In genomic region chr2:240655931-240656886, GRCh38 we compare ENCODE assay signal across 10 cellular contexts. TPM values are rescaled to one million over a fixed set of nuclear protein-coding genes. Genes with fewer than 3 reads are reported as not detected.
DNase-seq lines count a peak whose midpoint lies in the region; ATAC-seq and TF ChIP-seq lines count a peak whose summit lies in the region.
"Had no signal": no experiment of that assay in that cellular context is flagged by ENCODE, and none has a peak within 500 bp of the region (broad histone marks: within the 10 kb centered on the region; RNA-seq: fewer than 3 reads in every experiment).

No MANE protein-coding gene starts in this region.

- H2AFZ ChIP-seq in PC-9, result no peak overlapping the region
- H2AFZ ChIP-seq in smooth muscle cell (ENCODE audit: low read depth), result no peak overlapping the region

- CTCF ChIA-PET in PC-9 (lab: Charles Lee), result no interaction called here

- no peak overlapping the region for H3K9ac ChIP-seq in smooth muscle cell (ENCODE audit: low read depth)

- intact Hi-C loops in PC-9 (cut with micrococcal nuclease; ENCODE audit: unreplicated experiment), result no loop called here

- no peak for TF ChIP-seq CTCF in NB4 (IDR thresholded peaks at IDR 0.05; ENCODE audit: low read depth, low read length)
- TF ChIP-seq CTCF in fibroblast of villous mesenchyme (IDR thresholded peaks at IDR 0.05; ENCODE audit: insufficient read depth, low read depth, low read length), result no peak
- no peak for TF ChIP-seq CTCF in PC-9 (conservative IDR thresholded peaks at IDR 0.05)
- no peak for TF ChIP-seq CTCF in smooth muscle cell (IDR thresholded peaks at IDR 0.05; ENCODE audit: borderline replicate concordance, insufficient read depth, poor library complexity, severe bottlenecking)

- 79% methylated on average over 10 of the region's 10 CpGs for WGBS in smooth muscle cell (ENCODE audit: low lambda C conversion rate)

- DNase-seq in AG08395 (ENCODE audit: low spot score), result peak; percentile 48
- peak; percentile 70 for DNase-seq in NB4 (ENCODE audit: low read depth)
- DNase-seq in fibroblast of villous mesenchyme (ENCODE audit: low read depth), result peak; percentile 10
- no peak for DNase-seq in PC-9
- DNase-seq in glomerular visceral epithelial cell (ENCODE audit: extremely low spot score), result no peak
- DNase-seq in activated CD8-positive, alpha-beta memory T cell treated with anti-CD3 and anti-CD28 coated beads, Interleukin-2, amount 50 U/mL, for 48 hours, result no peak
- DNase-seq in smooth muscle cell (lab: John Stamatoyannopoulos, UW; ENCODE audit: unreplicated experiment), result no peak
- DNase-seq: NCI-H2227 treated with DMSO at 0.1 percent for 48 hours had no signal

- H3F3A ChIP-seq in PC-9 (ENCODE audit: insufficient read depth, low read depth), result no peaks in the 10 kb centered on the region
- no peaks in the 10 kb centered on the region for H3F3A ChIP-seq in smooth muscle cell (ENCODE audit: low read depth)

- H3K4me2 ChIP-seq in PC-9 (no peak overlapping the region), smooth muscle cell (no peak overlapping the region)

- H3K4me1 ChIP-seq in PC-9 (replicated peaks; ENCODE audit: insufficient read depth) (no peaks in the 10 kb centered on the region), smooth muscle cell (ENCODE audit: low read depth) (no peaks in the 10 kb centered on the region)

- no peaks in the 10 kb centered on the region for H3K9me2 ChIP-seq in PC-9 (ENCODE audit: insufficient read depth)

- no peak for TF ChIP-seq POLR2A in NB4 (IDR thresholded peaks at IDR 0.05; ENCODE audit: extremely low read depth, insufficient read length)

- H3K36me3 ChIP-seq in PC-9 (ENCODE audit: low read depth) (no peaks in the 10 kb centered on the region), smooth muscle cell (ENCODE audit: low read depth) (no peaks in the 10 kb centered on the region)

- peak; percentile 53 for ATAC-seq in GM18909 (IDR thresholded peaks at IDR 0.05; ENCODE audit: poor library complexity, unreplicated experiment)

- H3K9me3 ChIP-seq in PC-9 (ENCODE audit: insufficient read depth, low read depth) (no peaks in the 10 kb centered on the region; the same call in 1 of the 2 replicates), smooth muscle cell (replicated peaks; ENCODE audit: low read depth) (no peaks in the 10 kb centered on the region)

- no TSS peak for BruUV-seq in PC-9 (replicated peaks; lab: Mats Ljungman, UMichigan)

- POLR2A ChIA-PET in PC-9 (lab: Charles Lee; ENCODE audit: unreplicated experiment), result no interaction called here

- no peaks in the 10 kb centered on the region for H4K20me1 ChIP-seq in PC-9 (ENCODE audit: insufficient read depth)
- H4K20me1 ChIP-seq in smooth muscle cell (ENCODE audit: low read depth), result no peaks in the 10 kb centered on the region

- peaks cover 95% of the 10 kb centered on the region for H3K27me3 ChIP-seq in PC-9 (ENCODE audit: insufficient read depth, low read depth)
- H3K27me3 ChIP-seq in smooth muscle cell (ENCODE audit: low read depth), result peaks cover 19% of the 10 kb centered on the region

- H3K79me2 ChIP-seq in PC-9 (ENCODE audit: low read depth), result no peaks in the 10 kb centered on the region
- H3K79me2 ChIP-seq in smooth muscle cell (ENCODE audit: low read depth), result no peaks in the 10 kb centered on the region

- H3K27ac ChIP-seq in PC-9 (no peak overlapping the region), smooth muscle cell (ENCODE audit: low read depth) (no peak overlapping the region)

- H3K4me3 ChIP-seq in NB4 (ENCODE audit: low read depth, low read length) (no peak overlapping the region), fibroblast of villous mesenchyme (ENCODE audit: low read depth, low read length) (no peak overlapping the region), PC-9 (no peak overlapping the region), smooth muscle cell (no peak overlapping the region)

RNA-seq across cellular contexts. Expression of gene AQP12B, which starts 26.5 kb away (rescaled TPM):
- total RNA-seq in fibroblast of villous mesenchyme (not detected in 2 replicates), PC-9 (2021) (not detected in 2 replicates), smooth muscle cell (not detected in 2 replicates)
- not detected in 2 replicates for polyA plus RNA-seq in smooth muscle cell
- total RNA-seq: fibroblast of lung had no signal
- polyA plus RNA-seq: fibroblast of lung had no signal

RNA-seq across cellular contexts. Expression of gene GPR35, which starts 30.9 kb away (rescaled TPM):
- total RNA-seq in fibroblast of villous mesenchyme (0.32 and 0.43 TPM in 2 replicates), PC-9 (2021) (1.1 and 2.5 TPM in 2 replicates), smooth muscle cell (1.2 and 1.3 TPM in 2 replicates)
- 1.4 and 2.1 TPM in 2 replicates for polyA plus RNA-seq in smooth muscle cell
- polyA plus RNA-seq: fibroblast of lung had no signal

RNA-seq across cellular contexts. Expression of gene AQP12A, which starts 35.5 kb away (rescaled TPM):
- total RNA-seq in fibroblast of villous mesenchyme (not detected in 2 replicates), PC-9 (2021) (not detected in 2 replicates), smooth muscle cell (not detected in 2 replicates)
- polyA plus RNA-seq in smooth muscle cell, result not detected in 2 replicates
- total RNA-seq: fibroblast of lung had no signal
- polyA plus RNA-seq: fibroblast of lung had no signal

Comparison
In these comparisons a context has a peak if more than half of its experiments do, and no peak if none do; other contexts are left out.
1. DNase-seq: peak in AG08395 (single experiment), NB4 (single experiment) and fibroblast of villous mesenchyme (single experiment); none in PC-9 (0 of 2), glomerular visceral epithelial cell (single experiment), activated CD8-positive, alpha-beta memory T cell treated with anti-CD3 and anti-CD28 coated beads, Interleukin-2, amount 50 U/mL, for 48 hours (single experiment) and smooth muscle cell (single experiment).